Comparison of ENCODE assay signal across 1 cellular context in genomic region chr7:24138366-24138765, GRCh38.
TF ChIP-seq lines count a peak whose summit lies in the region.

No MANE protein-coding gene starts in this region.

TF ChIP-seq in SK-N-SH, 30 proteins besides CTCF, POLR2A, EP300 and RAD21 (continued from another document):
- TF ChIP-seq, protein P1, sequence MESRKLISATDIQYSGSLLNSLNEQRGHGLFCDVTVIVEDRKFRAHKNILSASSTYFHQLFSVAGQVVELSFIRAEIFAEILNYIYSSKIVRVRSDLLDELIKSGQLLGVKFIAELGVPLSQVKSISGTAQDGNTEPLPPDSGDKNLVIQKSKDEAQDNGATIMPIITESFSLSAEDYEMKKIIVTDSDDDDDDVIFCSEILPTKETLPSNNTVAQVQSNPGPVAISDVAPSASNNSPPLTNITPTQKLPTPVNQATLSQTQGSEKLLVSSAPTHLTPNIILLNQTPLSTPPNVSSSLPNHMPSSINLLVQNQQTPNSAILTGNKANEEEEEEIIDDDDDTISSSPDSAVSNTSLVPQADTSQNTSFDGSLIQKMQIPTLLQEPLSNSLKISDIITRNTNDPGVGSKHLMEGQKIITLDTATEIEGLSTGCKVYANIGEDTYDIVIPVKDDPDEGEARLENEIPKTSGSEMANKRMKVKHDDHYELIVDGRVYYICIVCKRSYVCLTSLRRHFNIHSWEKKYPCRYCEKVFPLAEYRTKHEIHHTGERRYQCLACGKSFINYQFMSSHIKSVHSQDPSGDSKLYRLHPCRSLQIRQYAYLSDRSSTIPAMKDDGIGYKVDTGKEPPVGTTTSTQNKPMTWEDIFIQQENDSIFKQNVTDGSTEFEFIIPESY (IDR thresholded peaks at IDR 0.05; ENCODE audit: borderline replicate concordance, low read depth), result no peak
- TF ChIP-seq IRF3 (IDR thresholded peaks at IDR 0.05; ENCODE audit: low read depth, low read length) (no peak), MEF2A (IDR thresholded peaks at IDR 0.05; ENCODE audit: borderline replicate concordance, low read depth) (no peak), RFX5 (IDR thresholded peaks at IDR 0.05; ENCODE audit: low read length) (no peak), SIN3A (IDR thresholded peaks at IDR 0.05; ENCODE audit: borderline replicate concordance, low read depth, low read length) (no peak), GATA2 (CRISPR knock-in tag; IDR thresholded peaks at IDR 0.05) (no peak), NFIC (IDR thresholded peaks at IDR 0.05; ENCODE audit: borderline replicate concordance) (no peak), YY1 (IDR thresholded peaks at IDR 0.05; ENCODE audit: low read depth) (no peak), MXI1 (IDR thresholded peaks at IDR 0.05; ENCODE audit: low read depth, low read length) (no peak), EZH2phosphoT487 (IDR thresholded peaks at IDR 0.05; ENCODE audit: borderline replicate concordance, low read depth) (no peak), NRF1 (IDR thresholded peaks at IDR 0.05; ENCODE audit: low read depth, low read length) (no peak), RCOR1 (IDR thresholded peaks at IDR 0.05; ENCODE audit: low read length) (no peak)
- TF ChIP-seq, protein P2, sequence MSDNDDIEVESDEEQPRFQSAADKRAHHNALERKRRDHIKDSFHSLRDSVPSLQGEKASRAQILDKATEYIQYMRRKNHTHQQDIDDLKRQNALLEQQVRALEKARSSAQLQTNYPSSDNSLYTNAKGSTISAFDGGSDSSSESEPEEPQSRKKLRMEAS (IDR thresholded peaks at IDR 0.05; ENCODE audit: low read depth), result no peak
